Comparison of ENCODE assay signal across 24 cellular contexts in genomic region chr5:127884416-127884815, GRCh38.
"Had no signal": no experiment of that assay in that cellular context is flagged by ENCODE, and none has a peak within 500 bp of the region (broad histone marks: within the 10 kb centered on the region; RNA-seq: fewer than 3 reads in every experiment).

No MANE protein-coding gene starts in this region.

- H3K4me1 Mint-ChIP-seq: activated CD4-positive, alpha-beta T cell treated with anti-CD3 and anti-CD28 coated beads, Interleukin-2, amount 10 ng/mL, durations not matched to agents 24 days and 14 days; activated naive CD4-positive, alpha-beta T cell treated with anti-CD3 and anti-CD28 coated beads, Interleukin-2, amount 10 ng/mL, durations not matched to agents 7 days and 5 days; activated naive CD8-positive, alpha-beta T cell treated with anti-CD3 and anti-CD28 coated beads, Interleukin-2, amount 10 ng/mL, durations not matched to agents 7 days and 5 days; naive thymus-derived CD4-positive, alpha-beta T cell; neural progenitor cell had no signal

- H3K36me3 ChIP-seq: ascending aorta, heart right ventricle, left lung, neural progenitor cell, right atrium auricular region, tibial nerve, WERI-Rb-1 had no signal

- H3K9me3 ChIP-seq: ascending aorta, heart right ventricle, left lung, right atrium auricular region, tibial nerve had no signal

- H3K36me3 Mint-ChIP-seq: activated CD4-positive, alpha-beta memory T cell treated with anti-CD3 and anti-CD28 coated beads for 36 hours; activated naive CD4-positive, alpha-beta T cell treated with anti-CD3 and anti-CD28 coated beads, Interleukin-2, amount 10 ng/mL, durations not matched to agents 7 days and 5 days; activated naive CD8-positive, alpha-beta T cell treated with anti-CD3 and anti-CD28 coated beads, Interleukin-2, amount 10 ng/mL, durations not matched to agents 7 days and 5 days; brain; naive thymus-derived CD4-positive, alpha-beta T cell; neural progenitor cell had no signal

- H3K9me3 Mint-ChIP-seq: activated CD4-positive, alpha-beta memory T cell treated with anti-CD3 and anti-CD28 coated beads for 36 hours; activated CD4-positive, alpha-beta T cell treated with anti-CD3 and anti-CD28 coated beads, Interleukin-2, amount 10 ng/mL, durations not matched to agents 24 days and 14 days; activated naive CD4-positive, alpha-beta T cell treated with anti-CD3 and anti-CD28 coated beads, Interleukin-2, amount 10 ng/mL, durations not matched to agents 7 days and 5 days; activated naive CD8-positive, alpha-beta T cell treated with anti-CD3 and anti-CD28 coated beads, Interleukin-2, amount 10 ng/mL, durations not matched to agents 7 days and 5 days; activated T-cell treated with anti-CD3 and anti-CD28 coated beads, Interleukin-2, amount 50 U/mL, for 24 hours; brain had no signal

- H3K4me1 ChIP-seq: ascending aorta, left lung, neural progenitor cell, parathyroid adenoma, right atrium auricular region, tibial nerve had no signal

- H3K27ac Mint-ChIP-seq: activated CD4-positive, alpha-beta memory T cell treated with anti-CD3 and anti-CD28 coated beads for 36 hours; activated CD4-positive, alpha-beta T cell treated with anti-CD3 and anti-CD28 coated beads, Interleukin-2, amount 10 ng/mL, durations not matched to agents 24 days and 14 days; activated naive CD4-positive, alpha-beta T cell treated with anti-CD3 and anti-CD28 coated beads, Interleukin-2, amount 10 ng/mL, durations not matched to agents 7 days and 5 days; activated naive CD8-positive, alpha-beta T cell treated with anti-CD3 and anti-CD28 coated beads, Interleukin-2, amount 10 ng/mL, durations not matched to agents 7 days and 5 days; activated T-cell treated with anti-CD3 and anti-CD28 coated beads, Interleukin-2, amount 50 U/mL, for 24 hours; brain; naive thymus-derived CD4-positive, alpha-beta T cell; neural progenitor cell had no signal

- H3K27me3 ChIP-seq: ascending aorta, heart right ventricle, left lung, neural progenitor cell, right atrium auricular region, tibial nerve had no signal

- H3K4me3 ChIP-seq: ascending aorta, heart right ventricle, left lung, lung, neural progenitor cell, right atrium auricular region, tibial nerve had no signal

- H3K4me3 Mint-ChIP-seq: activated CD4-positive, alpha-beta memory T cell treated with anti-CD3 and anti-CD28 coated beads for 36 hours; activated CD4-positive, alpha-beta T cell treated with anti-CD3 and anti-CD28 coated beads, Interleukin-2, amount 10 ng/mL, durations not matched to agents 24 days and 14 days; activated naive CD4-positive, alpha-beta T cell treated with anti-CD3 and anti-CD28 coated beads, Interleukin-2, amount 10 ng/mL, durations not matched to agents 7 days and 5 days; activated naive CD8-positive, alpha-beta T cell treated with anti-CD3 and anti-CD28 coated beads, Interleukin-2, amount 10 ng/mL, durations not matched to agents 7 days and 5 days; activated T-cell treated with anti-CD3 and anti-CD28 coated beads, Interleukin-2, amount 50 U/mL, for 24 hours; brain; naive thymus-derived CD4-positive, alpha-beta T cell; neural progenitor cell had no signal

- H3K27ac ChIP-seq: ascending aorta, left lung, neural progenitor cell, parathyroid adenoma, right atrium auricular region, tibial nerve, WERI-Rb-1 had no signal

- DNase-seq: activated CD4-positive, alpha-beta memory T cell treated with anti-CD3 and anti-CD28 coated beads for 36 hours; activated CD4-positive, alpha-beta T cell treated with anti-CD3 and anti-CD28 coated beads, Interleukin-2, amount 10 ng/mL, durations not matched to agents 24 days and 14 days; activated CD8-positive, alpha-beta memory T cell treated with anti-CD3 and anti-CD28 coated beads, Interleukin-2, amount 50 U/mL, for 48 hours; activated gamma-delta T cell; activated naive CD4-positive, alpha-beta T cell treated with anti-CD3 and anti-CD28 coated beads, Interleukin-2, amount 10 ng/mL, durations not matched to agents 7 days and 5 days; activated naive CD8-positive, alpha-beta T cell treated with anti-CD3 and anti-CD28 coated beads, Interleukin-2, amount 10 ng/mL, durations not matched to agents 7 days and 5 days; activated T-cell treated with anti-CD3 and anti-CD28 coated beads, Interleukin-2, amount 50 U/mL, for 24 hours; foreskin fibroblast; heart right ventricle; kidney glomerular epithelial cell; left lung; mesendoderm; naive thymus-derived CD4-positive, alpha-beta T cell; occipital lobe; stimulated activated naive CD4-positive, alpha-beta T cell; T-helper 9 cell; WERI-Rb-1 had no signal

- H3K9ac ChIP-seq: neural progenitor cell, parathyroid adenoma had no signal

- H3K27me3 Mint-ChIP-seq: activated CD4-positive, alpha-beta memory T cell treated with anti-CD3 and anti-CD28 coated beads for 36 hours; activated naive CD4-positive, alpha-beta T cell treated with anti-CD3 and anti-CD28 coated beads, Interleukin-2, amount 10 ng/mL, durations not matched to agents 7 days and 5 days; activated naive CD8-positive, alpha-beta T cell treated with anti-CD3 and anti-CD28 coated beads, Interleukin-2, amount 10 ng/mL, durations not matched to agents 7 days and 5 days; activated T-cell treated with anti-CD3 and anti-CD28 coated beads, Interleukin-2, amount 50 U/mL, for 24 hours; naive thymus-derived CD4-positive, alpha-beta T cell had no signal
